ENCODE assay signal across 1 cellular context in genomic region chr19:10544753-10545251, GRCh38.
TF ChIP-seq lines count a peak whose summit lies in the region.

No MANE protein-coding gene starts in this region.

TF ChIP-seq in endothelial cell of umbilical vein, 7 proteins besides CTCF, POLR2A, EP300 and RAD21:
- TF ChIP-seq POLR2AphosphoS5 (IDR thresholded peaks at IDR 0.05; ENCODE audit: insufficient read depth, low read depth, low read length) (no peak), MAX (IDR thresholded peaks at IDR 0.05; ENCODE audit: insufficient read depth, insufficient read length) (no peak), MYC (IDR thresholded peaks at IDR 0.05; ENCODE audit: low read depth, low read length) (no peak), EZH2 (IDR thresholded peaks at IDR 0.05; ENCODE audit: borderline replicate concordance, low read depth, low read length, severe bottlenecking) (no peak), FOS (IDR thresholded peaks at IDR 0.05; ENCODE audit: borderline replicate concordance, insufficient read depth, low read length) (no peak), JUN (IDR thresholded peaks at IDR 0.05; ENCODE audit: borderline replicate concordance, insufficient read depth, insufficient read length, low read depth) (no peak), GATA2 (IDR thresholded peaks at IDR 0.05; ENCODE audit: insufficient read depth, insufficient read length, low read depth, low read length) (no peak)
